In genomic region chr16:87502308-87502969, GRCh38 we compare ENCODE assay signal across 1 cellular context.
TF ChIP-seq lines count a peak whose summit lies in the region.

No MANE protein-coding gene starts in this region.

TF ChIP-seq in K562, 482 proteins besides CTCF, POLR2A, EP300 and RAD21:
- TF ChIP-seq CEBPG (CRISPR knock-in tag; IDR thresholded peaks at IDR 0.05): 0 out of 2 replicates have a peak, but pooled peaks have one; percentile 4
- no peak for TF ChIP-seq CEBPG (tag; conservative IDR thresholded peaks at IDR 0.05 in 1 of 2, IDR thresholded peaks at IDR 0.05 in 1 of 2)
- no peak for TF ChIP-seq ZC3H8 (IDR thresholded peaks at IDR 0.05)
- TF ChIP-seq, protein P1, sequence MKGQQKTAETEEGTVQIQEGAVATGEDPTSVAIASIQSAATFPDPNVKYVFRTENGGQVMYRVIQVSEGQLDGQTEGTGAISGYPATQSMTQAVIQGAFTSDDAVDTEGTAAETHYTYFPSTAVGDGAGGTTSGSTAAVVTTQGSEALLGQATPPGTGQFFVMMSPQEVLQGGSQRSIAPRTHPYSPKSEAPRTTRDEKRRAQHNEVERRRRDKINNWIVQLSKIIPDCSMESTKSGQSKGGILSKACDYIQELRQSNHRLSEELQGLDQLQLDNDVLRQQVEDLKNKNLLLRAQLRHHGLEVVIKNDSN (CRISPR knock-in tag; IDR thresholded peaks at IDR 0.05): 0 out of 2 replicates have a peak, but pooled peaks have one; percentile 30
- TF ChIP-seq KDM2B (CRISPR knock-in tag; IDR thresholded peaks at IDR 0.05): no peak
- no peak for TF ChIP-seq VEZF1 (CRISPR knock-in tag; IDR thresholded peaks at IDR 0.05)
- TF ChIP-seq, protein P2, sequence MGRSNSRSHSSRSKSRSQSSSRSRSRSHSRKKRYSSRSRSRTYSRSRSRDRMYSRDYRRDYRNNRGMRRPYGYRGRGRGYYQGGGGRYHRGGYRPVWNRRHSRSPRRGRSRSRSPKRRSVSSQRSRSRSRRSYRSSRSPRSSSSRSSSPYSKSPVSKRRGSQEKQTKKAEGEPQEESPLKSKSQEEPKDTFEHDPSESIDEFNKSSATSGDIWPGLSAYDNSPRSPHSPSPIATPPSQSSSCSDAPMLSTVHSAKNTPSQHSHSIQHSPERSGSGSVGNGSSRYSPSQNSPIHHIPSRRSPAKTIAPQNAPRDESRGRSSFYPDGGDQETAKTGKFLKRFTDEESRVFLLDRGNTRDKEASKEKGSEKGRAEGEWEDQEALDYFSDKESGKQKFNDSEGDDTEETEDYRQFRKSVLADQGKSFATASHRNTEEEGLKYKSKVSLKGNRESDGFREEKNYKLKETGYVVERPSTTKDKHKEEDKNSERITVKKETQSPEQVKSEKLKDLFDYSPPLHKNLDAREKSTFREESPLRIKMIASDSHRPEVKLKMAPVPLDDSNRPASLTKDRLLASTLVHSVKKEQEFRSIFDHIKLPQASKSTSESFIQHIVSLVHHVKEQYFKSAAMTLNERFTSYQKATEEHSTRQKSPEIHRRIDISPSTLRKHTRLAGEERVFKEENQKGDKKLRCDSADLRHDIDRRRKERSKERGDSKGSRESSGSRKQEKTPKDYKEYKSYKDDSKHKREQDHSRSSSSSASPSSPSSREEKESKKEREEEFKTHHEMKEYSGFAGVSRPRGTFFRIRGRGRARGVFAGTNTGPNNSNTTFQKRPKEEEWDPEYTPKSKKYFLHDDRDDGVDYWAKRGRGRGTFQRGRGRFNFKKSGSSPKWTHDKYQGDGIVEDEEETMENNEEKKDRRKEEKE (IDR thresholded peaks at IDR 0.05; ENCODE audit: borderline replicate concordance in 1 of 2, control insufficient read depth in 1 of 2, low read depth in 2 of 2, low read length in 1 of 2): 0 out of 4 replicates have a peak, but pooled peaks of 1 of the 2 experiments have one; percentile 50
- no peak for TF ChIP-seq RFX7 (CRISPR knock-in tag; IDR thresholded peaks at IDR 0.05)
- TF ChIP-seq TRIM24 (IDR thresholded peaks at IDR 0.05): 0 out of 4 replicates have a peak, but pooled peaks of 1 of the 2 experiments have one; percentile 25
- 0 out of 2 replicates have a peak, but pooled peaks have one; percentile 3 for TF ChIP-seq HBP1 (CRISPR knock-in tag; IDR thresholded peaks at IDR 0.05)
- TF ChIP-seq HIVEP1 (CRISPR knock-in tag; IDR thresholded peaks at IDR 0.05): no peak
- TF ChIP-seq, protein P3, sequence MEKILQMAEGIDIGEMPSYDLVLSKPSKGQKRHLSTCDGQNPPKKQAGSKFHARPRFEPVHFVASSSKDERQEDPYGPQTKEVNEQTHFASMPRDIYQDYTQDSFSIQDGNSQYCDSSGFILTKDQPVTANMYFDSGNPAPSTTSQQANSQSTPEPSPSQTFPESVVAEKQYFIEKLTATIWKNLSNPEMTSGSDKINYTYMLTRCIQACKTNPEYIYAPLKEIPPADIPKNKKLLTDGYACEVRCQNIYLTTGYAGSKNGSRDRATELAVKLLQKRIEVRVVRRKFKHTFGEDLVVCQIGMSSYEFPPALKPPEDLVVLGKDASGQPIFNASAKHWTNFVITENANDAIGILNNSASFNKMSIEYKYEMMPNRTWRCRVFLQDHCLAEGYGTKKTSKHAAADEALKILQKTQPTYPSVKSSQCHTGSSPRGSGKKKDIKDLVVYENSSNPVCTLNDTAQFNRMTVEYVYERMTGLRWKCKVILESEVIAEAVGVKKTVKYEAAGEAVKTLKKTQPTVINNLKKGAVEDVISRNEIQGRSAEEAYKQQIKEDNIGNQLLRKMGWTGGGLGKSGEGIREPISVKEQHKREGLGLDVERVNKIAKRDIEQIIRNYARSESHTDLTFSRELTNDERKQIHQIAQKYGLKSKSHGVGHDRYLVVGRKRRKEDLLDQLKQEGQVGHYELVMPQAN (IDR thresholded peaks at IDR 0.05; ENCODE audit: borderline replicate concordance): peak; percentile 62; the same call in 1 of the 2 replicates
- TF ChIP-seq ZBTB5 (IDR thresholded peaks at IDR 0.05): 0 out of 2 replicates have a peak, but pooled peaks have one; percentile 23
- peak; percentile 37; the same call in 1 of the 2 replicates for TF ChIP-seq ZNF143 (CRISPR knock-in tag; IDR thresholded peaks at IDR 0.05)
- TF ChIP-seq EHMT2 (IDR thresholded peaks at IDR 0.05): no peak
- no peak for TF ChIP-seq HOXB6 (CRISPR knock-in tag; IDR thresholded peaks at IDR 0.05; ENCODE audit: borderline replicate concordance)
- TF ChIP-seq, protein P4, sequence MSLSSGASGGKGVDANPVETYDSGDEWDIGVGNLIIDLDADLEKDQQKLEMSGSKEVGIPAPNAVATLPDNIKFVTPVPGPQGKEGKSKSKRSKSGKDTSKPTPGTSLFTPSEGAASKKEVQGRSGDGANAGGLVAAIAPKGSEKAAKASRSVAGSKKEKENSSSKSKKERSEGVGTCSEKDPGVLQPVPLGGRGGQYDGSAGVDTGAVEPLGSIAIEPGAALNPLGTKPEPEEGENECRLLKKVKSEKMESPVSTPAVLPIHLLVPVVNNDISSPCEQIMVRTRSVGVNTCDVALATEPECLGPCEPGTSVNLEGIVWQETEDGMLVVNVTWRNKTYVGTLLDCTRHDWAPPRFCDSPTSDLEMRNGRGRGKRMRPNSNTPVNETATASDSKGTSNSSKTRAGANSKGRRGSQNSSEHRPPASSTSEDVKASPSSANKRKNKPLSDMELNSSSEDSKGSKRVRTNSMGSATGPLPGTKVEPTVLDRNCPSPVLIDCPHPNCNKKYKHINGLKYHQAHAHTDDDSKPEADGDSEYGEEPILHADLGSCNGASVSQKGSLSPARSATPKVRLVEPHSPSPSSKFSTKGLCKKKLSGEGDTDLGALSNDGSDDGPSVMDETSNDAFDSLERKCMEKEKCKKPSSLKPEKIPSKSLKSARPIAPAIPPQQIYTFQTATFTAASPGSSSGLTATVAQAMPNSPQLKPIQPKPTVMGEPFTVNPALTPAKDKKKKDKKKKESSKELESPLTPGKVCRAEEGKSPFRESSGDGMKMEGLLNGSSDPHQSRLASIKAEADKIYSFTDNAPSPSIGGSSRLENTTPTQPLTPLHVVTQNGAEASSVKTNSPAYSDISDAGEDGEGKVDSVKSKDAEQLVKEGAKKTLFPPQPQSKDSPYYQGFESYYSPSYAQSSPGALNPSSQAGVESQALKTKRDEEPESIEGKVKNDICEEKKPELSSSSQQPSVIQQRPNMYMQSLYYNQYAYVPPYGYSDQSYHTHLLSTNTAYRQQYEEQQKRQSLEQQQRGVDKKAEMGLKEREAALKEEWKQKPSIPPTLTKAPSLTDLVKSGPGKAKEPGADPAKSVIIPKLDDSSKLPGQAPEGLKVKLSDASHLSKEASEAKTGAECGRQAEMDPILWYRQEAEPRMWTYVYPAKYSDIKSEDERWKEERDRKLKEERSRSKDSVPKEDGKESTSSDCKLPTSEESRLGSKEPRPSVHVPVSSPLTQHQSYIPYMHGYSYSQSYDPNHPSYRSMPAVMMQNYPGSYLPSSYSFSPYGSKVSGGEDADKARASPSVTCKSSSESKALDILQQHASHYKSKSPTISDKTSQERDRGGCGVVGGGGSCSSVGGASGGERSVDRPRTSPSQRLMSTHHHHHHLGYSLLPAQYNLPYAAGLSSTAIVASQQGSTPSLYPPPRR (CRISPR knock-in tag; IDR thresholded peaks at IDR 0.05; ENCODE audit: borderline replicate concordance): 0 out of 2 replicates have a peak, but pooled peaks have one; percentile 30
- no peak for TF ChIP-seq MYC (IDR thresholded peaks at IDR 0.05; ENCODE audit: low read depth, low read length)
- TF ChIP-seq MYC (CRISPR knock-in tag; IDR thresholded peaks at IDR 0.05; ENCODE audit: borderline replicate concordance, low read depth): no peak
- TF ChIP-seq PPARD (CRISPR knock-in tag; IDR thresholded peaks at IDR 0.05): no peak
- TF ChIP-seq, protein P5, sequence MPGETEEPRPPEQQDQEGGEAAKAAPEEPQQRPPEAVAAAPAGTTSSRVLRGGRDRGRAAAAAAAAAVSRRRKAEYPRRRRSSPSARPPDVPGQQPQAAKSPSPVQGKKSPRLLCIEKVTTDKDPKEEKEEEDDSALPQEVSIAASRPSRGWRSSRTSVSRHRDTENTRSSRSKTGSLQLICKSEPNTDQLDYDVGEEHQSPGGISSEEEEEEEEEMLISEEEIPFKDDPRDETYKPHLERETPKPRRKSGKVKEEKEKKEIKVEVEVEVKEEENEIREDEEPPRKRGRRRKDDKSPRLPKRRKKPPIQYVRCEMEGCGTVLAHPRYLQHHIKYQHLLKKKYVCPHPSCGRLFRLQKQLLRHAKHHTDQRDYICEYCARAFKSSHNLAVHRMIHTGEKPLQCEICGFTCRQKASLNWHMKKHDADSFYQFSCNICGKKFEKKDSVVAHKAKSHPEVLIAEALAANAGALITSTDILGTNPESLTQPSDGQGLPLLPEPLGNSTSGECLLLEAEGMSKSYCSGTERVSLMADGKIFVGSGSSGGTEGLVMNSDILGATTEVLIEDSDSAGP (CRISPR knock-in tag; IDR thresholded peaks at IDR 0.05): 0 out of 2 replicates have a peak, but pooled peaks have one; percentile 11
- TF ChIP-seq NEUROD1 (IDR thresholded peaks at IDR 0.05; ENCODE audit: borderline replicate concordance, low read depth, low read length, partially characterized antibody): no peak
- peak; percentile 76 for TF ChIP-seq PHF20 (IDR thresholded peaks at IDR 0.05; ENCODE audit: partially characterized antibody)
- no peak for TF ChIP-seq NFIC (IDR thresholded peaks at IDR 0.05)
- TF ChIP-seq, protein P6, sequence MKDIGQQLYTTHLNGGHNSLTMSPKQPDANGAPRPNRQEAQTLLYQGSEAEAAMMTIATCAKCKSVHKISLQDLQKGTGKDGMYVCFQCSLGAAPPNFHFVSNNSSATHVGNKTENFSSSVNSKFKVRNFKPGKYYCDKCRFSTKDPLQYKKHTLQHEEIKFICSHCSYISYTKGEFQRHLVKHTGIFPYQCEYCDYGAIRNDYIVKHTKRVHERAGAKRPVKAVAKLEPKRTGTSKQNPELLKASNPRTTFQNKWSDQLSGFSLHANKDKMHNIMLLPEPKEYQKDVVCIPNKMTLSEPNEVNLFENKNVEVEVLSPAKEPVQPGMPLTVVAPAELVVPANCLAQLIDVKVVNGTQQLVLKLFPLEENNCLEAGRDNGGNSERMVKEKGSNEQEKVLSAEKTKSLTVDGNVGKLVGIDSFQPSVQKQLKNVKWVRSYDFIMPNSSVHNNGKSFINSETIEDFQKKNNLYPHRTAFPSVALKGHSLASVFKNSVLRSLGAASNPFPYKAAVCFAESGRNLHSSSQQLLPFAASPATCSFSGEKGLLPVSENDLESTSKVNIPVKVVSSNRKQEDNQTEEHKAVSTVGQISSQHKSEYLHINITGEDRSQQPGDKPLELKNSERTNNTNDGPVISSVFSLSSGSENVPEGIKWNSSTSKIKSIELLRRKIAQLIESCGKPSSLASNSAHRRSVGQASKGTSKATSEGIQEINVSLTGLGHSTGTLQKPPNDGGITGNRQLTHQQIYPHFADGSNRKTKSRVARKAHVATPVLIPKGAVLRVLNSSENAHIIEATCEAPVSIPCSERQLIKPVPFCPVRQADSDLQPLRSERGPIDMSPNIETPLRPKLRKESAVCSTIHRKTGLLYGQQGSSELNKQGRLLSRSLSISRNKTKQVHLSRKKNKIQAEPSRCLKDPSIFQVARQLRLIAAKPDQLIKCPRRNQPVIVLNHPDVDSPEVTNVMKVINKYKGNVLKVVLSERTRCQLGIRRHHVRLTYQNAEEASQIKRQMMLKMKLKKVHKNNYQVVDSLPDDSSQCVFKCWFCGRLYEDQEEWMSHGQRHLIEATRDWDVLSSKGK (CRISPR knock-in tag; IDR thresholded peaks at IDR 0.05): no peak
- peak; percentile 33; the same call in 1 of the 2 replicates for TF ChIP-seq BCOR (IDR thresholded peaks at IDR 0.05)
- no peak for TF ChIP-seq NCOA2 (IDR thresholded peaks at IDR 0.05; ENCODE audit: partially characterized antibody in 2 of 2)
- peak in 1 of 2 experiments; percentile 68; a peak in 1 of 4 replicates for TF ChIP-seq TEAD1 (CRISPR knock-in tag; IDR thresholded peaks at IDR 0.05)
- TF ChIP-seq HDAC1 (IDR thresholded peaks at IDR 0.05): peak in 1 of 2 experiments; percentile 46; a peak in 1 of 4 replicates
- TF ChIP-seq NFRKB (IDR thresholded peaks at IDR 0.05; ENCODE audit: low read depth): peak; percentile 40; the same call in 1 of the 2 replicates
- TF ChIP-seq TAF9B (IDR thresholded peaks at IDR 0.05; ENCODE audit: partially characterized antibody): no peak
- TF ChIP-seq ZC3H4 (CRISPR knock-in tag; IDR thresholded peaks at IDR 0.05; ENCODE audit: borderline replicate concordance): 0 out of 2 replicates have a peak, but pooled peaks have one; percentile 63
TF ChIP-seq in K562: peak in this region for 16.
